In genomic region chrX:40809210-40809609, GRCh38 we compare ENCODE assay signal across 17 cellular contexts.
DNase-seq lines count a peak whose midpoint lies in the region; ATAC-seq, FAIRE-seq and TF ChIP-seq lines count a peak whose summit lies in the region.
"Had no signal": no experiment of that assay in that cellular context is flagged by ENCODE, and none has a peak within 500 bp of the region (broad histone marks: within the 10 kb centered on the region; RNA-seq: fewer than 3 reads in every experiment).

No MANE protein-coding gene starts in this region.

- CTCF ChIA-PET in K562 (lab: Yijun Ruan, JAX; ENCODE audit: low intra/inter-chr PET ratio) = no interaction called here
- CTCF ChIA-PET in PC-9 (lab: Charles Lee) = no interaction called here

- no peaks in the 10 kb centered on the region for H3K9me1 ChIP-seq in K562 (ENCODE audit: control insufficient read depth, insufficient read depth, low read length)

- H2AFZ ChIP-seq in K562 (ENCODE audit: low read depth, low read length) (no peak overlapping the region), PC-9 (no peak overlapping the region)

- BruUV-seq in K562 (replicated peaks; lab: Mats Ljungman, UMichigan) = no TSS peak
- no TSS peak for BruUV-seq in PC-9 (replicated peaks; lab: Mats Ljungman, UMichigan)

- H3K27ac Mint-ChIP-seq in osteocyte (ENCODE audit: unreplicated experiment) = no peak overlapping the region
- H3K27ac Mint-ChIP-seq: IgD-negative memory B cell; natural killer cell treated with Interleukin-12 subunit alpha and Interleukin-12 subunit beta and Interleukin-15 and Interleukin-18, amount 100 ng/mL, for 72 hours had no signal

- TF ChIP-seq EP300 in K562 (IDR thresholded peaks at IDR 0.05; ENCODE audit: low read length) = no peak

- H3K4me1 ChIP-seq in K562 (replicated peaks in 1 of 2; ENCODE audit: control insufficient read depth in 2 of 2, insufficient read depth in 2 of 2, low read length in 2 of 2) (peaks cover 4 to 11% of the 10 kb centered on the region in 2 experiments; a peak in 4 of 5 replicates), PC-9 (replicated peaks; ENCODE audit: insufficient read depth) (no peaks in the 10 kb centered on the region)

- no peaks in the 10 kb centered on the region for H3K9me3 ChIP-seq in K562 (replicated peaks; ENCODE audit: control insufficient read depth, insufficient read depth, low read depth, low read length)
- H3K9me3 ChIP-seq in PC-9 (ENCODE audit: insufficient read depth, low read depth) = no peaks in the 10 kb centered on the region

- H3K27ac ChIP-seq in K562 (ENCODE audit: extremely low read depth, low read depth, low read length) = no peak overlapping the region; the same call in 2 of the 3 replicates
- H3K27ac ChIP-seq in PC-9 = no peak overlapping the region
- H3K27ac ChIP-seq: dorsolateral prefrontal cortex had no signal

- H3K4me1 Mint-ChIP-seq in osteocyte (ENCODE audit: unreplicated experiment) = no peaks in the 10 kb centered on the region
- H3K4me1 Mint-ChIP-seq: IgD-negative memory B cell had no signal

- intact Hi-C loops in K562 (cut with micrococcal nuclease) (loop anchor here (10.0 kb wide), 2 partner anchors 116 to 306 kb away; no protein-coding TSS in a partner anchor), PC-9 (cut with micrococcal nuclease; ENCODE audit: unreplicated experiment) (no loop called here), Right ventricle myocardium superior (cut with DNase I) (no loop called here)

- H3K36me3 Mint-ChIP-seq in osteocyte (ENCODE audit: unreplicated experiment) = no peaks in the 10 kb centered on the region
- H3K36me3 Mint-ChIP-seq: CD4-positive, alpha-beta memory T cell; natural killer cell treated with Interleukin-12 subunit alpha and Interleukin-12 subunit beta and Interleukin-15 and Interleukin-18, amount 100 ng/mL, for 72 hours had no signal

- no peaks in the 10 kb centered on the region for H4K20me1 ChIP-seq in K562 (replicated peaks; ENCODE audit: control insufficient read depth, insufficient read depth, low read length)
- no peaks in the 10 kb centered on the region for H4K20me1 ChIP-seq in PC-9 (ENCODE audit: insufficient read depth)

- no peak for TF ChIP-seq CTCF in K562 (IDR thresholded peaks at IDR 0.05 in 2 of 3, conservative IDR thresholded peaks at IDR 0.05 in 1 of 3; ENCODE audit: insufficient read depth in 2 of 3, low read depth in 1 of 3, low read length in 3 of 3)
- TF ChIP-seq CTCF in osteocyte (IDR thresholded peaks at IDR 0.05) = no peak
- no peak for TF ChIP-seq CTCF in PC-9 (conservative IDR thresholded peaks at IDR 0.05)

- H3K9ac ChIP-seq in K562 (ENCODE audit: insufficient read depth in 1 of 2, low read depth in 2 of 2, low read length in 2 of 2) = no peak overlapping the region

- no peak for TF ChIP-seq POLR2A in K562 (conservative IDR thresholded peaks at IDR 0.05)

- H3K27me3 Mint-ChIP-seq in osteocyte (ENCODE audit: unreplicated experiment) = no peaks in the 10 kb centered on the region
- H3K27me3 Mint-ChIP-seq: CD4-positive, alpha-beta memory T cell had no signal

- H3K9me2 ChIP-seq in PC-9 (ENCODE audit: insufficient read depth) = no peaks in the 10 kb centered on the region

- no peaks in the 10 kb centered on the region for H3K27me3 ChIP-seq in K562 (ENCODE audit: control insufficient read depth in 2 of 2, insufficient read depth in 2 of 2, low read length in 2 of 2)
- H3K27me3 ChIP-seq in PC-9 (ENCODE audit: insufficient read depth, low read depth) = no peaks in the 10 kb centered on the region

- in situ Hi-C loops in K562 (cut with MboI) = no loop called here

- H3K9me3 Mint-ChIP-seq in osteocyte (ENCODE audit: unreplicated experiment) = no peaks in the 10 kb centered on the region
- H3K9me3 Mint-ChIP-seq: IgD-negative memory B cell; natural killer cell treated with Interleukin-12 subunit alpha and Interleukin-12 subunit beta and Interleukin-15 and Interleukin-18, amount 100 ng/mL, for 72 hours had no signal

- no peak for FAIRE-seq in K562 (lab: Jason Lieb, UNC)
- FAIRE-seq: RCC 7860 had no signal

- H3K4me2 ChIP-seq in K562 (ENCODE audit: insufficient read depth, low read length) = no peak overlapping the region
- H3K4me2 ChIP-seq in PC-9 = no peak overlapping the region

- no peak overlapping the region for H3K4me3 Mint-ChIP-seq in osteocyte (ENCODE audit: unreplicated experiment)
- H3K4me3 Mint-ChIP-seq: CD4-positive, alpha-beta memory T cell; IgD-negative memory B cell; natural killer cell treated with Interleukin-12 subunit alpha and Interleukin-12 subunit beta and Interleukin-15 and Interleukin-18, amount 100 ng/mL, for 72 hours had no signal

- DNase-seq in EH (ENCODE audit: low read depth) (peak; percentile 38), M059J (ENCODE audit: low read depth) (peak; percentile 53), K562 (ENCODE audit: extremely low read depth in 1 of 4, low spot score in 3 of 4) (peak in 1 of 4 experiments; percentile 11), osteocyte (ENCODE audit: extremely low spot score, unreplicated experiment) (peak; percentile 48), SW480 (ENCODE audit: low spot score) (no peak), PC-9 (no peak), Right ventricle myocardium superior (no peak)
- DNase-seq: activated CD4-positive, CD25-positive, alpha-beta regulatory T cell; activated gamma-delta T cell treated with Interleukin-2 at 50 U/mL for 16 hours; CD4-positive, alpha-beta memory T cell; dorsolateral prefrontal cortex; GDM1; NCI-H1417; T-helper 1 cell had no signal

- no peak for TF ChIP-seq RAD21 in K562 (CRISPR knock-in tag; conservative IDR thresholded peaks at IDR 0.05 in 1 of 2, IDR thresholded peaks at IDR 0.05 in 1 of 2)

- no peaks in the 10 kb centered on the region for H3K36me3 ChIP-seq in K562 (ENCODE audit: control insufficient read depth, insufficient read depth, low read length)
- H3K36me3 ChIP-seq in PC-9 (ENCODE audit: low read depth) = no peaks in the 10 kb centered on the region

- H3K4me3 ChIP-seq in K562 = no peak overlapping the region
- no peak overlapping the region for H3K4me3 ChIP-seq in PC-9
- H3K4me3 ChIP-seq: dorsolateral prefrontal cortex had no signal

- H3K79me2 ChIP-seq in K562 (ENCODE audit: control insufficient read depth, insufficient read depth, low read length) (no peaks in the 10 kb centered on the region), PC-9 (ENCODE audit: low read depth) (no peaks in the 10 kb centered on the region)

- ATAC-seq in K562 = no peak
- ATAC-seq in Right ventricle myocardium superior (ENCODE audit: poor library complexity) = no peak
- ATAC-seq: natural killer cell treated with Interleukin-12 subunit alpha and Interleukin-12 subunit beta and Interleukin-15 and Interleukin-18, amount 100 ng/mL, for 72 hours had no signal

- H3F3A ChIP-seq in PC-9 (ENCODE audit: insufficient read depth, low read depth) = no peaks in the 10 kb centered on the region

- POLR2A ChIA-PET in K562 (lab: Yijun Ruan, JAX) (interaction anchor here (0.7 kb wide), 1 partner anchor 29 kb away, joined by 3 read pairs; no protein-coding TSS in a partner anchor), PC-9 (lab: Charles Lee; ENCODE audit: unreplicated experiment) (no interaction called here)

TF ChIP-seq in K562, 482 proteins besides CTCF, POLR2A, EP300 and RAD21:
- TF ChIP-seq MAFK (IDR thresholded peaks at IDR 0.05; ENCODE audit: low read length) (no peak), FOSL1 (tag; conservative IDR thresholded peaks at IDR 0.05) (peak; percentile 66), JUN (IDR thresholded peaks at IDR 0.05; ENCODE audit: borderline replicate concordance, low read depth, low read length) (0 out of 2 replicates have a peak, but pooled peaks have one; percentile 10), JUN (CRISPR knock-in tag; IDR thresholded peaks at IDR 0.05; ENCODE audit: borderline replicate concordance) (no peak), MTA1 (IDR thresholded peaks at IDR 0.05; ENCODE audit: borderline replicate concordance) (no peak), ZNF23 (CRISPR knock-in tag; IDR thresholded peaks at IDR 0.05) (no peak), CHD1 (IDR thresholded peaks at IDR 0.05; ENCODE audit: low read length) (no peak), HDAC8 (tag; IDR thresholded peaks at IDR 0.05) (no peak), ZNF134 (CRISPR knock-in tag; conservative IDR thresholded peaks at IDR 0.05) (no peak), CAMTA2 (CRISPR knock-in tag; conservative IDR thresholded peaks at IDR 0.05) (no peak), JUND (IDR thresholded peaks at IDR 0.05; ENCODE audit: borderline replicate concordance, low read depth, low read length) (peak; percentile 65; the same call in 1 of the 2 replicates), JUND (tag; IDR thresholded peaks at IDR 0.05; ENCODE audit: borderline replicate concordance, low read depth, low read length) (peak; percentile 51; the same call in 1 of the 3 replicates), SMARCB1 (IDR thresholded peaks at IDR 0.05; ENCODE audit: insufficient read length, low read depth) (no peak), ATF3 (IDR thresholded peaks at IDR 0.05) (peak; percentile 68), ATF3 (CRISPR knock-in tag; conservative IDR thresholded peaks at IDR 0.05) (no peak), ZNF316 (IDR thresholded peaks at IDR 0.05) (no peak), SMARCC2 (IDR thresholded peaks at IDR 0.05; ENCODE audit: low read depth) (no peak), ZBTB7A (IDR thresholded peaks at IDR 0.05; ENCODE audit: borderline replicate concordance, control insufficient read depth, low read depth, low read length) (no peak), SAFB (IDR thresholded peaks at IDR 0.05; ENCODE audit: borderline replicate concordance, low read depth, low read length) (no peak)
TF ChIP-seq in K562: peak in this region for 4.

Comparison
In these comparisons a context has a peak if more than half of its experiments do, and no peak if none do; other contexts are left out.
1. DNase-seq: peak in EH (single experiment), M059J (single experiment) and osteocyte (single experiment); none in SW480 (single experiment), PC-9 (0 of 2) and Right ventricle myocardium superior (single experiment).